10 cellular contexts compared by ENCODE assay signal in the genomic region with DNA sequence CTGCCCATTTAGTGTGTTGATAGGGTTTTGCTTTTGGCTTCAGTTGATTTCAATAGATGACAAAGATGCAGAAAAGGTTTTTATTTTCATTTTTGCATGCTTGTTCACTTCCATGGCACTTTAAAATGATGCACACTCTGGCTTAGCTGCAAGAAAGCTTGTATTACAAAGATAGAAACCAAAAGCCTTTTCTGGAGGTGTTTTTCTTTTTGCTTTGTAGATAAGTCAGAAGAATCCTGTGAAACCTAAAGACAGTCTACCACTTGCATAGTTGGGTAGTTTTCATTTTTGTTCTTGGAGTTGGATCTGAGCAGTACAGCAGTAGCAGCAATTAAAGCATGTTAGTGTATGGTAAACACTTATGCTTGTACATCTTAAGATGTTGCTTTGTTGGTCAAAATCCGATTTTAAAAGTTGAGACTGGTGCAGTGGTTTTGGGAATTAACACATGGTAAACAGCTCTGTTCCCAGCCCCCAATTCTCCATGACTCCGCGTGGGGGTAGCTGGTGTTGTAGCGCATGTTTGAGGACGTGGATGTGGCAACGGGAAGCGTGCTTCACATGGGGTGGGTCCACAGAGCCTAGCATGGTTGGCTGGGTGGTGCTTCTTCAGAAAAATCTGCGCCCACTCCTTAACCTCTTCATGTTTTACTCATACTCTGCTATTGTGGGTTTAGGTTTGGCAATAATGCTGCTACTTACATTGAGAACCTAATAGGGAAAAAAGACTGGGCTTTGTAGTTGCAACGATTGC. TPM values are rescaled to one million over a fixed set of nuclear protein-coding genes. Genes with fewer than 3 reads are reported as not detected.
A peak's percentile ranks its signal among the peaks of the same experiment; 100 is the strongest.
DNase-seq lines count a peak whose midpoint lies in the region; ATAC-seq, FAIRE-seq and TF ChIP-seq lines count a peak whose summit lies in the region.
"Had no signal": no experiment of that assay in that cellular context is flagged by ENCODE, and none has a peak within 500 bp of the region (broad histone marks: within the 10 kb centered on the region; RNA-seq: fewer than 3 reads in every experiment).

No MANE protein-coding gene starts in this region.

- 85% methylated on average over 9 of the region's 9 CpGs for WGBS in prostate gland
- WGBS in small intestine, 3 donors = 76 to 84% (median 80%) methylated on average over 9 of the region's 9 CpGs

- no peaks in the 10 kb centered on the region for H3K9me3 ChIP-seq in prostate gland
- no peaks in the 10 kb centered on the region for H3K9me3 ChIP-seq in small intestine (ENCODE audit: control insufficient read depth, low read depth)

- peaks cover 82% of the 10 kb centered on the region for H3K4me1 Mint-ChIP-seq in activated naive CD4-positive, alpha-beta T cell treated with anti-CD3 and anti-CD28 coated beads, Interleukin-2, amount 50 U/mL, for 24 hours
- peaks cover 21% of the 10 kb centered on the region for H3K4me1 Mint-ChIP-seq in Calu3 (ENCODE audit: low read depth, unreplicated experiment)

- H3K4me1 ChIP-seq in prostate gland (replicated peaks) (no peaks in the 10 kb centered on the region), small intestine (ENCODE audit: control insufficient read depth in 2 of 2, insufficient read depth in 1 of 2, low read depth in 1 of 2, low read length in 1 of 2) (peaks cover 14 to 19% of the 10 kb centered on the region in 2 donors)

- H3K27me3 ChIP-seq in prostate gland (replicated peaks; ENCODE audit: insufficient read depth) (no peaks in the 10 kb centered on the region), small intestine (ENCODE audit: control insufficient read depth in 2 of 2, insufficient read depth in 2 of 2, low read length in 2 of 2) (no peaks in the 10 kb centered on the region)
- H3K27me3 ChIP-seq: foreskin keratinocyte had no signal

- no peaks in the 10 kb centered on the region for H3K9me3 Mint-ChIP-seq in activated naive CD4-positive, alpha-beta T cell treated with anti-CD3 and anti-CD28 coated beads, Interleukin-2, amount 50 U/mL, for 24 hours
- H3K9me3 Mint-ChIP-seq in Calu3 (ENCODE audit: low read depth, unreplicated experiment) = no peaks in the 10 kb centered on the region

- no peak for TF ChIP-seq CTCF in AG10803 (conservative IDR thresholded peaks at IDR 0.05; ENCODE audit: low read length)
- TF ChIP-seq CTCF in prostate gland (IDR thresholded peaks at IDR 0.05) = no peak
- no peak for TF ChIP-seq CTCF in Calu3 (IDR thresholded peaks at IDR 0.05; ENCODE audit: unreplicated experiment)

- H3K4me3 Mint-ChIP-seq in activated naive CD4-positive, alpha-beta T cell treated with anti-CD3 and anti-CD28 coated beads, Interleukin-2, amount 50 U/mL, for 24 hours = peak overlapping the region; percentile 81
- H3K4me3 Mint-ChIP-seq in Calu3 (ENCODE audit: low read depth, unreplicated experiment) = no peak overlapping the region

- no TSS peak for BruUV-seq in Calu3 (replicated peaks; lab: Mats Ljungman, UMichigan)

- H3K4me3 ChIP-seq in AG10803 (ENCODE audit: low read length) = no peak overlapping the region; the same call in 1 of the 2 replicates
- no peak overlapping the region for H3K4me3 ChIP-seq in prostate gland
- H3K4me3 ChIP-seq in small intestine (ENCODE audit: low read depth in 1 of 2, low read length in 2 of 2) = no peak overlapping the region

- H3K27me3 Mint-ChIP-seq in activated naive CD4-positive, alpha-beta T cell treated with anti-CD3 and anti-CD28 coated beads, Interleukin-2, amount 50 U/mL, for 24 hours = no peaks in the 10 kb centered on the region
- no peaks in the 10 kb centered on the region for H3K27me3 Mint-ChIP-seq in Calu3 (ENCODE audit: unreplicated experiment)

- TF ChIP-seq POLR2A in prostate gland (IDR thresholded peaks at IDR 0.05) = no peak

- CTCF ChIA-PET in Calu3 (lab: Charles Lee) = interaction anchor here (0.7 kb wide), 1 partner anchor 281 kb away, joined by 3 read pairs; no protein-coding TSS in a partner anchor

- peaks cover 9% of the 10 kb centered on the region for H3K36me3 Mint-ChIP-seq in activated naive CD4-positive, alpha-beta T cell treated with anti-CD3 and anti-CD28 coated beads, Interleukin-2, amount 50 U/mL, for 24 hours
- H3K36me3 Mint-ChIP-seq in Calu3 (ENCODE audit: insufficient read depth, unreplicated experiment) = no peaks in the 10 kb centered on the region

- H3K27ac Mint-ChIP-seq in activated naive CD4-positive, alpha-beta T cell treated with anti-CD3 and anti-CD28 coated beads, Interleukin-2, amount 50 U/mL, for 24 hours = peak overlapping the region; percentile 98
- no peak overlapping the region for H3K27ac Mint-ChIP-seq in Calu3 (ENCODE audit: unreplicated experiment)

- peak; percentile 41 for ATAC-seq in GM19023 (IDR thresholded peaks at IDR 0.05; ENCODE audit: unreplicated experiment)
- peak; percentile 69 for ATAC-seq in HG03039 (IDR thresholded peaks at IDR 0.05; ENCODE audit: unreplicated experiment)
- ATAC-seq: foreskin keratinocyte had no signal

- H3K27ac ChIP-seq in prostate gland = no peak overlapping the region
- no peak overlapping the region for H3K27ac ChIP-seq in small intestine (ENCODE audit: low read depth in 1 of 2, low read length in 1 of 2)
- H3K27ac ChIP-seq: foreskin keratinocyte had no signal

- intact Hi-C loops in prostate gland (cut with DNase I) (no loop called here), Calu3 (cut with micrococcal nuclease; ENCODE audit: unreplicated experiment) (no loop called here)

- peak; percentile 60 for DNase-seq in AG10803 (ENCODE audit: low read depth)
- DNase-seq in prostate gland (ENCODE audit: low spot score) = no peak
- no peak for DNase-seq in small intestine
- DNase-seq in activated gamma-delta T cell (lab: John Stamatoyannopoulos, UW) = no peak
- DNase-seq in Calu3 = no peak
- DNase-seq: foreskin keratinocyte, KBM-7 had no signal

- FAIRE-seq in small intestine (lab: Jason Lieb, UNC) = no peak

- no peaks in the 10 kb centered on the region for H3K36me3 ChIP-seq in prostate gland
- no peaks in the 10 kb centered on the region for H3K36me3 ChIP-seq in small intestine (ENCODE audit: control insufficient read depth in 2 of 2, insufficient read depth in 2 of 2, low read length in 2 of 2)

RNA-seq across cellular contexts. Expression of gene CCNY, which starts 19.8 kb away (rescaled TPM):
- total RNA-seq in prostate gland (10 to 100 TPM; 31.6 to 54.0 TPM), Calu3 (2022) (59.1 and 60.6 TPM in 2 replicates)
- polyA plus RNA-seq in small intestine = 10 to 100 TPM; 26.7 to 35.8 (median 28.9) TPM
